ENCODE assay signal across 13 cellular contexts in genomic region chr1:199182151-199182843, GRCh38.
DNase-seq lines count a peak whose midpoint lies in the region; ATAC-seq and TF ChIP-seq lines count a peak whose summit lies in the region.
"Had no signal": no experiment of that assay in that cellular context is flagged by ENCODE, and none has a peak within 500 bp of the region (broad histone marks: within the 10 kb centered on the region; RNA-seq: fewer than 3 reads in every experiment).

No MANE protein-coding gene starts in this region.

- ATAC-seq in GM18505 (IDR thresholded peaks at IDR 0.05; ENCODE audit: unreplicated experiment): peak; percentile 52
- peak; percentile 77 for ATAC-seq in HG02610 (IDR thresholded peaks at IDR 0.05; ENCODE audit: unreplicated experiment)
- ATAC-seq in left ventricle myocardium superior: peak; percentile 89
- ATAC-seq: K562 had no signal

- DNase-seq in NOMO-1 treated with DMSO at 0.1 percent for 48 hours (lab: John Stamatoyannopoulos, UW; ENCODE audit: unreplicated experiment): peak; percentile 86
- DNase-seq in left ventricle myocardium superior: no peak
- DNase-seq in ACHN: no peak
- DNase-seq in adrenal gland: no peak
- DNase-seq in NCI-H1436 treated with DMSO at 0.1 percent for 48 hours (lab: John Stamatoyannopoulos, UW): no peak
- DNase-seq in stimulated activated naive CD4-positive, alpha-beta T cell treated with Interleukin-2 at 50 U/mL for 16 hours (lab: John Stamatoyannopoulos, UW): no peak
- DNase-seq: Calu3, glutamatergic neuron, NCI-H82, sigmoid colon had no signal

- TF ChIP-seq POLR2A in GM18505 (IDR thresholded peaks at IDR 0.05; ENCODE audit: borderline replicate concordance, extremely low read depth, insufficient read depth, insufficient read length): no peak
- no peak for TF ChIP-seq POLR2A in adrenal gland (IDR thresholded peaks at IDR 0.05)

- in situ Hi-C loops in ACHN (cut with HindIII; ENCODE audit: low pct_ligation_motif_present, low pct_unique_long_range_greater_than_20kb, low sequenced_read_pairs): no loop called here

- no peak for TF ChIP-seq CTCF in adrenal gland (IDR thresholded peaks at IDR 0.05)

- H3K36me3 ChIP-seq in adrenal gland (replicated peaks in 1 of 2): no peaks in the 10 kb centered on the region
- H3K36me3 ChIP-seq: sigmoid colon had no signal

- no peak overlapping the region for H3K27ac ChIP-seq in adrenal gland
- H3K27ac ChIP-seq: sigmoid colon had no signal

- H3K9me3 ChIP-seq in adrenal gland (replicated peaks in 1 of 3): no peaks in the 10 kb centered on the region
- H3K9me3 ChIP-seq: sigmoid colon had no signal

- 53 to 66% (median 62%) methylated on average over 2 of the region's 2 CpGs for WGBS in adrenal gland, 4 donors

- intact Hi-C loops in left ventricle myocardium superior (cut with micrococcal nuclease): no loop called here
- intact Hi-C loops in adrenal gland (cut with DNase I): no loop called here

- H3K4me3 ChIP-seq in adrenal gland: no peak overlapping the region
- H3K4me3 ChIP-seq: K562, sigmoid colon had no signal

- H3K4me1 ChIP-seq in adrenal gland (replicated peaks in 1 of 2): no peaks in the 10 kb centered on the region

- no peaks in the 10 kb centered on the region for H3K27me3 ChIP-seq in adrenal gland
- H3K27me3 ChIP-seq: sigmoid colon had no signal
